In genomic region chr2:43159797-43160196, GRCh38 we compare ENCODE assay signal across 8 cellular contexts.
A peak's percentile ranks its signal among the peaks of the same experiment; 100 is the strongest.
DNase-seq lines count a peak whose midpoint lies in the region; ATAC-seq and TF ChIP-seq lines count a peak whose summit lies in the region.

No MANE protein-coding gene starts in this region.

- H3K27ac ChIP-seq in PC-9 (peak overlapping the region; percentile 95), fibroblast of lung (ENCODE audit: insufficient read depth, low read length) (peak overlapping the region; percentile 69), gastrocnemius medialis (peak overlapping the region; percentile 82 to 93 (median 90)), caudate nucleus (ENCODE audit: low read depth, low read length) (no peak overlapping the region)

- H3K9me3 ChIP-seq in PC-9 (ENCODE audit: insufficient read depth, low read depth) (no peaks in the 10 kb centered on the region), fibroblast of lung (ENCODE audit: control insufficient read depth, insufficient read depth, low read depth, low read length) (no peaks in the 10 kb centered on the region), gastrocnemius medialis (no peaks in the 10 kb centered on the region)

- no peaks in the 10 kb centered on the region for H4K20me1 ChIP-seq in PC-9 (ENCODE audit: insufficient read depth)
- no peaks in the 10 kb centered on the region for H4K20me1 ChIP-seq in fibroblast of lung (ENCODE audit: control insufficient read depth, extremely low read depth, insufficient read depth, low read length)

- H3K4me2 ChIP-seq in PC-9 (peak overlapping the region; percentile 71), fibroblast of lung (ENCODE audit: extremely low read depth, insufficient read depth, low read length) (no peak overlapping the region)

- BruUV-seq in Calu3 (replicated peaks; lab: Mats Ljungman, UMichigan) (no TSS peak), PC-9 (replicated peaks; lab: Mats Ljungman, UMichigan) (no TSS peak)

- H3K4me3 Mint-ChIP-seq in Calu3 (ENCODE audit: low read depth, unreplicated experiment), result no peak overlapping the region

- H3K79me2 ChIP-seq in PC-9 (ENCODE audit: low read depth) (no peaks in the 10 kb centered on the region), fibroblast of lung (ENCODE audit: control insufficient read depth, insufficient read depth, low read length) (no peaks in the 10 kb centered on the region)

- H3K4me1 Mint-ChIP-seq in Calu3 (ENCODE audit: low read depth, unreplicated experiment), result peaks cover 65% of the 10 kb centered on the region

- no peak overlapping the region for H3K9ac ChIP-seq in fibroblast of lung (ENCODE audit: insufficient read depth, low read length)

- CTCF ChIA-PET in Calu3 (lab: Charles Lee) (no interaction called here), PC-9 (lab: Charles Lee) (interaction anchor here (0.7 kb wide), 1 partner anchor 134 kb away, joined by 4 read pairs; no protein-coding TSS in a partner anchor)

- peak overlapping the region; percentile 70 for H3K27ac Mint-ChIP-seq in Calu3 (ENCODE audit: unreplicated experiment)

- DNase-seq in Calu3, result no peak
- DNase-seq in PC-9, result peak; percentile 34 to 41
- DNase-seq in fibroblast of lung (ENCODE audit: low read depth in 2 of 2), result peak in 1 of 2 donors; percentile 29
- DNase-seq in gastrocnemius medialis, result no peak
- DNase-seq in cerebellar nuclear complex (lab: John Stamatoyannopoulos, UW), result no peak
- no peak for DNase-seq in ureter (ENCODE audit: low spot score)
- no peak for DNase-seq in caudate nucleus (lab: John Stamatoyannopoulos, UW)

- H3F3A ChIP-seq in PC-9 (ENCODE audit: insufficient read depth, low read depth), result peaks cover 45% of the 10 kb centered on the region

- H3K4me1 ChIP-seq in PC-9 (replicated peaks; ENCODE audit: insufficient read depth), result peaks cover 55% of the 10 kb centered on the region
- peaks cover 15% of the 10 kb centered on the region for H3K4me1 ChIP-seq in fibroblast of lung (ENCODE audit: control insufficient read depth, extremely low read depth, insufficient read depth, low read length)
- peaks cover 22 to 26% of the 10 kb centered on the region in 2 donors for H3K4me1 ChIP-seq in gastrocnemius medialis

- no peaks in the 10 kb centered on the region for H3K27me3 Mint-ChIP-seq in Calu3 (ENCODE audit: unreplicated experiment)

- H3K27me3 ChIP-seq in PC-9 (ENCODE audit: insufficient read depth, low read depth) (no peaks in the 10 kb centered on the region), fibroblast of lung (ENCODE audit: control insufficient read depth, insufficient read depth, low read length) (no peaks in the 10 kb centered on the region), gastrocnemius medialis (no peaks in the 10 kb centered on the region)

- ATAC-seq in gastrocnemius medialis, result no peak
- ATAC-seq in HG03565 (IDR thresholded peaks at IDR 0.05; ENCODE audit: unreplicated experiment), result no peak

- POLR2A ChIA-PET in PC-9 (lab: Charles Lee; ENCODE audit: unreplicated experiment), result no interaction called here

- in situ Hi-C loops in gastrocnemius medialis (cut with MboI; ENCODE audit: low sequenced_read_pairs in 4 of 4), result loop anchor here in 1 of 4 donors (10.0 kb wide), 1 partner anchor 325 kb away; no protein-coding TSS in a partner anchor

- H3K4me3 ChIP-seq in PC-9 (peak overlapping the region; percentile 22; the same call in 1 of the 2 replicates), fibroblast of lung (replicated peaks in 1 of 4; ENCODE audit: control extremely low read depth in 1 of 4, insufficient read depth in 1 of 4, low read depth in 3 of 4, low read length in 4 of 4) (no peak overlapping the region), gastrocnemius medialis (no peak overlapping the region)

- H3K9me2 ChIP-seq in PC-9 (ENCODE audit: insufficient read depth), result no peaks in the 10 kb centered on the region

- TF ChIP-seq CTCF in Calu3 (IDR thresholded peaks at IDR 0.05; ENCODE audit: unreplicated experiment), result no peak
- no peak for TF ChIP-seq CTCF in PC-9 (conservative IDR thresholded peaks at IDR 0.05)
- TF ChIP-seq CTCF in fibroblast of lung (conservative IDR thresholded peaks at IDR 0.05 in 1 of 2, IDR thresholded peaks at IDR 0.05 in 1 of 2; ENCODE audit: low read depth in 1 of 2, low read length in 2 of 2), result no peak
- no peak for TF ChIP-seq CTCF in gastrocnemius medialis (IDR thresholded peaks at IDR 0.05 in 4 of 5, conservative IDR thresholded peaks at IDR 0.05 in 1 of 5)

- H3K9me3 Mint-ChIP-seq in Calu3 (ENCODE audit: low read depth, unreplicated experiment), result no peaks in the 10 kb centered on the region

- no peak for TF ChIP-seq POLR2A in gastrocnemius medialis (IDR thresholded peaks at IDR 0.05)

- intact Hi-C loops in Calu3 (cut with micrococcal nuclease; ENCODE audit: unreplicated experiment), result no loop called here
- intact Hi-C loops in PC-9 (cut with micrococcal nuclease; ENCODE audit: unreplicated experiment), result loop anchor here (1.0 to 2.0 kb wide), 7 partner anchors 9 to 85 kb away; partner anchors contain the start of gene ZFP36L2
- intact Hi-C loops in gastrocnemius medialis (cut with DNase I; ENCODE audit: low total_unique reads), result loop anchor here (2.0 kb wide), 2 partner anchors 19 to 67 kb away; partner anchors contain the start of gene ZFP36L2

- H3K36me3 Mint-ChIP-seq in Calu3 (ENCODE audit: insufficient read depth, unreplicated experiment), result peaks cover 4% of the 10 kb centered on the region

- H3K36me3 ChIP-seq in PC-9 (ENCODE audit: low read depth), result no peaks in the 10 kb centered on the region
- no peaks in the 10 kb centered on the region for H3K36me3 ChIP-seq in fibroblast of lung (ENCODE audit: control insufficient read depth, insufficient read depth, low read length)
- H3K36me3 ChIP-seq in gastrocnemius medialis, result no peaks in the 10 kb centered on the region

- peak overlapping the region; percentile 20; the same call in 1 of the 2 replicates for H2AFZ ChIP-seq in PC-9
- H2AFZ ChIP-seq in fibroblast of lung (ENCODE audit: low read length), result no peak overlapping the region

Comparison
In these comparisons a context has a peak if more than half of its experiments do, and no peak if none do; other contexts are left out.
1. DNase-seq: peak in PC-9 (2 of 2); none in Calu3 (single experiment), gastrocnemius medialis (0 of 2), cerebellar nuclear complex (0 of 2), ureter (single experiment) and caudate nucleus (0 of 61).